ENCODE assay signal across 13 cellular contexts in genomic region chr4:140131663-140132229, GRCh38.
"Had no signal": no experiment of that assay in that cellular context is flagged by ENCODE, and none has a peak within 500 bp of the region (broad histone marks: within the 10 kb centered on the region; RNA-seq: fewer than 3 reads in every experiment).

No MANE protein-coding gene starts in this region.

- H3K36me3 Mint-ChIP-seq: T-cell had no signal

- H3K27ac Mint-ChIP-seq: activated CD4-positive, alpha-beta T cell treated with anti-CD3 and anti-CD28 coated beads, Interleukin-2, amount 10 ng/mL, durations not matched to agents 24 days and 14 days; effector memory CD8-positive, alpha-beta T cell had no signal

- ATAC-seq: body of pancreas; effector memory CD8-positive, alpha-beta T cell had no signal

- DNase-seq: activated CD4-positive, alpha-beta T cell treated with anti-CD3 and anti-CD28 coated beads, Interleukin-2, amount 10 ng/mL, durations not matched to agents 24 days and 14 days; amniotic stem cell; body of pancreas; effector memory CD8-positive, alpha-beta T cell; erythroblast; hypothalamus; retina; stimulated activated CD4-positive, alpha-beta T cell treated with anti-CD3 and anti-CD28 coated beads, Interleukin-4, amount 100 ng/mL, for 4 hours; substantia nigra; T-cell; T1000; trophoblast cell; WERI-Rb-1 had no signal

- H3K9me3 Mint-ChIP-seq: activated CD4-positive, alpha-beta T cell treated with anti-CD3 and anti-CD28 coated beads, Interleukin-2, amount 10 ng/mL, durations not matched to agents 24 days and 14 days; effector memory CD8-positive, alpha-beta T cell; T-cell had no signal

- H3K4me3 Mint-ChIP-seq: activated CD4-positive, alpha-beta T cell treated with anti-CD3 and anti-CD28 coated beads, Interleukin-2, amount 10 ng/mL, durations not matched to agents 24 days and 14 days; effector memory CD8-positive, alpha-beta T cell had no signal
